Comparison of ENCODE assay signal across 24 cellular contexts in the genomic region with DNA sequence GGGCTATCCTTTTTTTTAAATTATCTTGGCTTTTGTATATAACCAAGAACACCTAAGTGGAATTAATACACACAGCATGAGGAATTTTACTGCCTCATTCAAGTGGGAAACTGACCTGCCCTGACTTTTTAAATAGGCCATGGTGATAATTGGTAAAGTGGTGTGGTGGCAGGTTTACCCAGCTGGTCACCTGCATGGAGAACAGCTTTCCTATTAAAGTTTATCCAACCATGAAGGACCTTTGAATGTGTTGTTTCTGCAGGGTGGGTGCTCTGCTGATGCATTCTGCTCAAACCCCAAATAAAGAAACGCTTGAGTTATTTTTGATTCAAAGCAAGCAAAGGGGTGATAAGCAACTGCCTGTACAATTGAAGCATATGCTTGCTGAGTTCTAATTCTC.
DNase-seq lines count a peak whose midpoint lies in the region; ATAC-seq and TF ChIP-seq lines count a peak whose summit lies in the region.
"Had no signal": no experiment of that assay in that cellular context is flagged by ENCODE, and none has a peak within 500 bp of the region (broad histone marks: within the 10 kb centered on the region; RNA-seq: fewer than 3 reads in every experiment).

No MANE protein-coding gene starts in this region.

- TF ChIP-seq CTCF in kidney epithelial cell (IDR thresholded peaks at IDR 0.05; ENCODE audit: insufficient read depth, low read length, poor library complexity, severe bottlenecking), result no peak

- H3K4me3 ChIP-seq in kidney epithelial cell (ENCODE audit: low read depth, low read length), result no peak overlapping the region
- H3K4me3 ChIP-seq: body of pancreas, hepatocyte, upper lobe of left lung had no signal

- DNase-seq in DMS79 (lab: John Stamatoyannopoulos, UW), result peak; percentile 70
- peak; percentile 36 for DNase-seq in NCI-H187 treated with DMSO at 0.1 percent for 48 hours (lab: John Stamatoyannopoulos, UW)
- peak; percentile 95 for DNase-seq in NCI-H510A treated with DMSO at 0.1 percent for 48 hours (lab: John Stamatoyannopoulos, UW)
- peak; percentile 23 for DNase-seq in kidney epithelial cell (ENCODE audit: low read depth)
- DNase-seq in T-helper 2 cell, result no peak
- DNase-seq in activated T-cell treated with anti-CD3 and anti-CD28 coated beads, Interleukin-2, amount 50 U/mL, for 24 hours, result no peak
- no peak for DNase-seq in D341Med (ENCODE audit: low spot score)
- DNase-seq: activated CD8-positive, alpha-beta T cell treated with anti-CD3 and anti-CD28 coated beads for 36 hours; activated T-cell treated with anti-CD3 and anti-CD28 coated beads, Interleukin-2, amount 50 U/mL, for 72 hours; CD8-positive, alpha-beta T cell; HCEC 1CT; KG1; naive thymus-derived CD4-positive, alpha-beta T cell; NCI-H1048; stimulated activated CD4-positive, alpha-beta T cell treated with anti-CD3 and anti-CD28 coated beads, Interleukin-2, amount 100 ng/mL, for 24 hours; T-helper 17 cell; upper lobe of left lung had no signal

- no peaks in the 10 kb centered on the region for H3K4me1 Mint-ChIP-seq in activated T-cell treated with anti-CD3 and anti-CD28 coated beads, Interleukin-2, amount 50 U/mL, for 24 hours (ENCODE audit: low read depth)
- H3K4me1 Mint-ChIP-seq: memory B cell; naive thymus-derived CD4-positive, alpha-beta T cell; T-helper 17 cell; WTC11 had no signal

- no peaks in the 10 kb centered on the region for H3K27me3 Mint-ChIP-seq in activated T-cell treated with anti-CD3 and anti-CD28 coated beads, Interleukin-2, amount 50 U/mL, for 24 hours
- H3K27me3 Mint-ChIP-seq: activated CD8-positive, alpha-beta T cell treated with anti-CD3 and anti-CD28 coated beads for 36 hours; memory B cell; stimulated activated naive CD8-positive, alpha-beta T cell treated with anti-CD3 and anti-CD28 coated beads, Interleukin-15, Interleukin-2, amounts not matched to agents 100 ng/mL and 50 ng/mL, for 24 hours; T-helper 17 cell had no signal

- no peak overlapping the region for H3K4me3 Mint-ChIP-seq in activated T-cell treated with anti-CD3 and anti-CD28 coated beads, Interleukin-2, amount 50 U/mL, for 24 hours
- H3K4me3 Mint-ChIP-seq: activated CD8-positive, alpha-beta T cell treated with anti-CD3 and anti-CD28 coated beads for 36 hours; activated T-cell treated with anti-CD3 and anti-CD28 coated beads, Interleukin-2, amount 50 U/mL, for 72 hours; CD8-positive, alpha-beta T cell; memory B cell; naive thymus-derived CD4-positive, alpha-beta T cell; stimulated activated naive CD8-positive, alpha-beta T cell treated with anti-CD3 and anti-CD28 coated beads, Interleukin-15, Interleukin-2, amounts not matched to agents 100 ng/mL and 50 ng/mL, for 24 hours; T-helper 17 cell; WTC11 had no signal

- no peaks in the 10 kb centered on the region for H3K36me3 Mint-ChIP-seq in activated T-cell treated with anti-CD3 and anti-CD28 coated beads, Interleukin-2, amount 50 U/mL, for 24 hours (ENCODE audit: low read depth)
- H3K36me3 Mint-ChIP-seq: activated naive CD4-positive, alpha-beta T cell treated with anti-CD3 and anti-CD28 coated beads, Interleukin-2, amount 50 U/mL, for 72 hours; CD8-positive, alpha-beta T cell; memory B cell; naive thymus-derived CD4-positive, alpha-beta T cell; WTC11 had no signal

- no peaks in the 10 kb centered on the region for H3K36me3 ChIP-seq in kidney epithelial cell (ENCODE audit: control insufficient read depth, insufficient read depth, low read length)
- H3K36me3 ChIP-seq: upper lobe of left lung had no signal

- peaks cover 2% of the 10 kb centered on the region for H3K9me3 Mint-ChIP-seq in activated T-cell treated with anti-CD3 and anti-CD28 coated beads, Interleukin-2, amount 50 U/mL, for 24 hours
- H3K9me3 Mint-ChIP-seq: activated CD8-positive, alpha-beta T cell treated with anti-CD3 and anti-CD28 coated beads for 36 hours; CD8-positive, alpha-beta T cell; stimulated activated naive CD8-positive, alpha-beta T cell treated with anti-CD3 and anti-CD28 coated beads, Interleukin-15, Interleukin-2, amounts not matched to agents 100 ng/mL and 50 ng/mL, for 24 hours; WTC11 had no signal

- no peak overlapping the region for H3K27ac Mint-ChIP-seq in activated T-cell treated with anti-CD3 and anti-CD28 coated beads, Interleukin-2, amount 50 U/mL, for 24 hours
- H3K27ac Mint-ChIP-seq: activated CD8-positive, alpha-beta T cell treated with anti-CD3 and anti-CD28 coated beads for 36 hours; activated naive CD4-positive, alpha-beta T cell treated with anti-CD3 and anti-CD28 coated beads, Interleukin-2, amount 50 U/mL, for 72 hours; activated T-cell treated with anti-CD3 and anti-CD28 coated beads, Interleukin-2, amount 50 U/mL, for 72 hours; CD8-positive, alpha-beta T cell; memory B cell; naive thymus-derived CD4-positive, alpha-beta T cell; stimulated activated naive CD8-positive, alpha-beta T cell treated with anti-CD3 and anti-CD28 coated beads, Interleukin-15, Interleukin-2, amounts not matched to agents 100 ng/mL and 50 ng/mL, for 24 hours; T-helper 17 cell; WTC11 had no signal

- H3K27me3 ChIP-seq in kidney epithelial cell (ENCODE audit: control insufficient read depth, insufficient read depth, low read length), result no peaks in the 10 kb centered on the region
- H3K27me3 ChIP-seq: body of pancreas, hepatocyte, upper lobe of left lung had no signal

- no peak for ATAC-seq in HG03097 (IDR thresholded peaks at IDR 0.05; ENCODE audit: low FRiP score, unreplicated experiment)
- ATAC-seq: activated CD8-positive, alpha-beta T cell treated with anti-CD3 and anti-CD28 coated beads for 36 hours; activated naive CD4-positive, alpha-beta T cell treated with anti-CD3 and anti-CD28 coated beads, Interleukin-2, amount 50 U/mL, for 72 hours; activated T-cell treated with anti-CD3 and anti-CD28 coated beads, Interleukin-2, amount 50 U/mL, for 72 hours; body of pancreas; CD8-positive, alpha-beta T cell; naive thymus-derived CD4-positive, alpha-beta T cell; T-helper 17 cell; WTC11 had no signal

Comparison
In these comparisons a context has a peak if more than half of its experiments do, and no peak if none do; other contexts are left out.
1. DNase-seq: peak in DMS79 (single experiment), NCI-H187 treated with DMSO at 0.1 percent for 48 hours (single experiment), NCI-H510A treated with DMSO at 0.1 percent for 48 hours (single experiment) and kidney epithelial cell (single experiment); none in T-helper 2 cell (0 of 5), activated T-cell treated with anti-CD3 and anti-CD28 coated beads, Interleukin-2, amount 50 U/mL, for 24 hours (single experiment) and D341Med (single experiment).